ENCODE assay signal across 8 cellular contexts in the genomic region with DNA sequence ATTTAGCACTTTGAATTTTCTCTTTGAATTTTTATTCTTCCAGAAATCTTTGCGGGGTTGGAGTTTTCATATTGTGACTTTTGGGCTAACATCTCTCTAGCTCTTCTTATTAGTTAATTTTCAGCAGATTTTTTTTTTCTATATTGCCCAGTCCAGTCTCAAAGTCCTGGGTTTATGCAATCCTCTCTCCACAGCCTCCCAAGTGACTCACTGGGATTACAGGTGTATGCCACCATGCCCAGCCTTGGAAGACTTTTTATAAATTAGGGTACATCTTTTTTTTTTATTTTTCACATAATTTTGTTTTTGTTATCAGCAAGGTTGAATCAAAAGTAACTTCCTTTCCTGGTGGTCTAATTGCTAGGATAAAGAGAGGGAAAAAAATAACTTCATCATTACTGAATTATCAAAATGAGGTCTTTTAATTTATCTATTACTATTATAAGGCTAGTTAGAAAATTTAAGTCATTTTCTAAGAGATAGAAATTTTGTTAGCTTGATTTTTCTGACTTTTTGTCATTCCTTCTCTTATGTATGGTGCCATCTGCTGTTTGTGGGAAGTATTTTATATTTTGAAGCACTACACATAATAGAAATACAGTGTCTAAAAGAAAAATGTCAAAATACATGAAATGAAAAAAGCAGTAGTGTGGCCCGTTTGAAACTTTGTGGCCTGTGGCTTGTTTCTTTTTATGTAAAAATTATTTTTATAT.
A peak's percentile ranks its signal among the peaks of the same experiment; 100 is the strongest.
DNase-seq lines count a peak whose midpoint lies in the region; ATAC-seq and TF ChIP-seq lines count a peak whose summit lies in the region.

No MANE protein-coding gene starts in this region.

- no peak for TF ChIP-seq POLR2A in erythroblast (IDR thresholded peaks at IDR 0.05; ENCODE audit: low read length)

- ATAC-seq in HG03159 (IDR thresholded peaks at IDR 0.05; ENCODE audit: unreplicated experiment), result no peak

- peak; percentile 21 for DNase-seq in NCI-H82 (lab: John Stamatoyannopoulos, UW)
- DNase-seq in NCI-H82 treated with DMSO at 0.1 percent for 48 hours (lab: John Stamatoyannopoulos, UW; ENCODE audit: unreplicated experiment), result no peak
- DNase-seq in NCI-H69 (lab: John Stamatoyannopoulos, UW), result peak; percentile 52
- peak; percentile 26 to 44 for DNase-seq in erythroblast (lab: John Stamatoyannopoulos, UW)
- DNase-seq in smooth muscle cell of the brain vasculature (ENCODE audit: low read depth, low spot score), result peak; percentile 13
- no peak for DNase-seq in NCI-H128 (lab: John Stamatoyannopoulos, UW; ENCODE audit: unreplicated experiment)
- no peak for DNase-seq in activated CD8-positive, alpha-beta memory T cell treated with anti-CD3 and anti-CD28 coated beads for 24 hours

Comparison
In these comparisons a context has a peak if more than half of its experiments do, and no peak if none do; other contexts are left out.
1. DNase-seq: peak in NCI-H82 (single experiment), NCI-H69 (single experiment), erythroblast (2 of 2) and smooth muscle cell of the brain vasculature (single experiment); none in NCI-H82 treated with DMSO at 0.1 percent for 48 hours (single experiment), NCI-H128 (single experiment) and activated CD8-positive, alpha-beta memory T cell treated with anti-CD3 and anti-CD28 coated beads for 24 hours (single experiment).